ENCODE assay signal across 7 cellular contexts in the genomic region with DNA sequence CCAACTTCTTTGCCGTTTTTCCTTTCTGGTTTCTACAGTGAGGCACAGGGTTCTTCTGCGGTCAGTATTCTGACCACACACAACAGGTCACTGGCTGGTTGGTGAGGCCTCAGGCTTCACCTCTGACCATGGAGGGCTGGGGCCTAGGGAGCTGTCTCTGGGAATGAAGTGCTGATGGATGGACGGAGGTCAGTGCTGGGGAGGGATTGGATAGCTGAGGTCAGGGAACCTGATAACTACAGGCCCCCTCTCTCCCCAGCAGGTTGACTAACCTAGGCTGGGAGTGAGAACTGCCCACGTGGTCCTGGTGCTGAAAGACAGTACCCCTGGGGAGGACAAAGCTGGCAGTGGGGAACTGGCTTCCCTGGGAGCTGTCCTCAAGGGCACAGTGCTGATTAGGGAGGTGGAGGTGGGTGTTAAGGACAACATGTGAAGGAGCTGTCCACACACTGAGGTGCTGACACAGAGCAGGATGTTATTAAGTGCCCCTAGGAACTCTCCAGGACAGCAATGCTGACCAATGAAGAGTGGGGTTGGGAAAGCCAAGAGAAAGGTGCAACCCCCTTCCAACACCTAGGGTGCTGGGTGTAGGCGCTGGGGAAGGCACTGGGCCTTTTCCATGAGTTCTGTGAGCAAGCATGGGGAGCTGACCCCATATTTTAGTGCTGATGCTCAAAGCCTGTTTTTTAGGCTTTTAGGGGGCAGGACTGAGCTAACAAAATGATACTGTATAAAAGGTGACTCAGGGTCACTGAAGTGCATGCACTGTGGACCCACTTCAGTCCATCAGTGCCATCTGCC. TPM values are rescaled to one million over a fixed set of nuclear protein-coding genes. Genes with fewer than 3 reads are reported as not detected.
A peak's percentile ranks its signal among the peaks of the same experiment; 100 is the strongest.
DNase-seq lines count a peak whose midpoint lies in the region; ATAC-seq and TF ChIP-seq lines count a peak whose summit lies in the region.

No MANE protein-coding gene starts in this region.

- no peaks in the 10 kb centered on the region for H3K79me2 ChIP-seq in PC-3 (ENCODE audit: low read length)

- H3K4me2 ChIP-seq in PC-3 (ENCODE audit: low read length) = no peak overlapping the region

- H3K4me1 ChIP-seq in PC-3 (ENCODE audit: insufficient read depth, low read length) = no peaks in the 10 kb centered on the region

- no peaks in the 10 kb centered on the region for H3K9me3 ChIP-seq in PC-3 (ENCODE audit: low read length)

- no peak for TF ChIP-seq CTCF in PC-3 (conservative IDR thresholded peaks at IDR 0.05; ENCODE audit: low read depth, low read length)

- H3K9ac ChIP-seq in PC-3 (ENCODE audit: low read length) = no peak overlapping the region

- no peak overlapping the region for H3K27ac ChIP-seq in PC-3 (ENCODE audit: low read length)

- no peak overlapping the region for H3K27ac Mint-ChIP-seq in stimulated activated effector memory CD8-positive, alpha-beta T cell treated with anti-CD3 and anti-CD28 coated beads, Interleukin-12 subunit alpha, Interleukin-12 subunit beta, amount 100 ng/mL, for 72 hours

- peaks cover 8% of the 10 kb centered on the region for H3K4me1 Mint-ChIP-seq in stimulated activated effector memory CD8-positive, alpha-beta T cell treated with anti-CD3 and anti-CD28 coated beads, Interleukin-12 subunit alpha, Interleukin-12 subunit beta, amount 100 ng/mL, for 72 hours

- ATAC-seq in PC-3 (peak; percentile 77), GM21528 (IDR thresholded peaks at IDR 0.05; ENCODE audit: low FRiP score, unreplicated experiment) (no peak)
- peak; percentile 74 for ATAC-seq in stimulated activated effector memory CD8-positive, alpha-beta T cell treated with anti-CD3 and anti-CD28 coated beads, Interleukin-12 subunit alpha, Interleukin-12 subunit beta, amount 100 ng/mL, for 72 hours

- no peaks in the 10 kb centered on the region for H3K9me2 ChIP-seq in PC-3 (replicated peaks; ENCODE audit: low read length)

- H4K20me1 ChIP-seq in PC-3 (ENCODE audit: low read length) = no peaks in the 10 kb centered on the region

- no peak overlapping the region for H3K4me3 ChIP-seq in H7 (ENCODE audit: insufficient read depth, low read depth, low read length)
- H3K4me3 ChIP-seq in PC-3 (ENCODE audit: low read length) = no peak overlapping the region

- CTCF ChIA-PET in PC-3 (lab: Charles Lee) = no interaction called here

- H3K4me3 Mint-ChIP-seq in stimulated activated effector memory CD8-positive, alpha-beta T cell treated with anti-CD3 and anti-CD28 coated beads, Interleukin-12 subunit alpha, Interleukin-12 subunit beta, amount 100 ng/mL, for 72 hours = no peak overlapping the region

- no peaks in the 10 kb centered on the region for H3K36me3 Mint-ChIP-seq in stimulated activated effector memory CD8-positive, alpha-beta T cell treated with anti-CD3 and anti-CD28 coated beads, Interleukin-12 subunit alpha, Interleukin-12 subunit beta, amount 100 ng/mL, for 72 hours

- DNase-seq in H7 (peak; percentile 95), PC-3 (peak; percentile 85), amniotic epithelial cell (ENCODE audit: low read depth) (peak; percentile 86), iris pigment epithelial cell (ENCODE audit: low read depth) (peak; percentile 74), NCI-H1417 (lab: John Stamatoyannopoulos, UW) (no peak)
- peak in 1 of 2 donors; percentile 66 for DNase-seq in stimulated activated effector memory CD8-positive, alpha-beta T cell treated with anti-CD3 and anti-CD28 coated beads, Interleukin-12 subunit alpha, Interleukin-12 subunit beta, amount 100 ng/mL, for 72 hours (ENCODE audit: low spot score in 2 of 2)

- POLR2A ChIA-PET in PC-3 (lab: Charles Lee; ENCODE audit: unreplicated experiment) = no interaction called here

- intact Hi-C loops in PC-3 (cut with micrococcal nuclease) = no loop called here

- no peaks in the 10 kb centered on the region for H3K9me3 Mint-ChIP-seq in stimulated activated effector memory CD8-positive, alpha-beta T cell treated with anti-CD3 and anti-CD28 coated beads, Interleukin-12 subunit alpha, Interleukin-12 subunit beta, amount 100 ng/mL, for 72 hours

- H3F3A ChIP-seq in PC-3 (ENCODE audit: low read length, unreplicated experiment) = no peaks in the 10 kb centered on the region

- no peaks in the 10 kb centered on the region for H3K36me3 ChIP-seq in H7 (replicated peaks; ENCODE audit: control insufficient read depth, insufficient read depth, low read length)
- H3K36me3 ChIP-seq in PC-3 (ENCODE audit: low read depth, low read length) = no peaks in the 10 kb centered on the region

- no peaks in the 10 kb centered on the region for H3K27me3 ChIP-seq in H7 (ENCODE audit: control insufficient read depth, insufficient read depth, low read length)
- no peaks in the 10 kb centered on the region for H3K27me3 ChIP-seq in PC-3 (ENCODE audit: low read length)

- no TSS peak for BruUV-seq in PC-3 (replicated peaks; lab: Mats Ljungman, UMichigan)

- H2AFZ ChIP-seq in PC-3 (ENCODE audit: low read length) = no peak overlapping the region

RNA-seq across cellular contexts. Expression of a gene that starts 45.2 kb away (rescaled TPM):
- total RNA-seq in H7 (2014; rRNA removed; shearing (Covaris generic)) = 0.04 and 0.21 TPM in 2 replicates
- total RNA-seq in PC-3 (2014; rRNA removed) = not detected in 2 replicates

Comparison
In these comparisons a context has a peak if more than half of its experiments do, and no peak if none do; other contexts are left out.
1. DNase-seq: peak in H7 (single experiment), PC-3 (single experiment), amniotic epithelial cell (single experiment) and iris pigment epithelial cell (single experiment); none in NCI-H1417 (0 of 3).